21 cellular contexts compared by ENCODE assay signal in the genomic region with DNA sequence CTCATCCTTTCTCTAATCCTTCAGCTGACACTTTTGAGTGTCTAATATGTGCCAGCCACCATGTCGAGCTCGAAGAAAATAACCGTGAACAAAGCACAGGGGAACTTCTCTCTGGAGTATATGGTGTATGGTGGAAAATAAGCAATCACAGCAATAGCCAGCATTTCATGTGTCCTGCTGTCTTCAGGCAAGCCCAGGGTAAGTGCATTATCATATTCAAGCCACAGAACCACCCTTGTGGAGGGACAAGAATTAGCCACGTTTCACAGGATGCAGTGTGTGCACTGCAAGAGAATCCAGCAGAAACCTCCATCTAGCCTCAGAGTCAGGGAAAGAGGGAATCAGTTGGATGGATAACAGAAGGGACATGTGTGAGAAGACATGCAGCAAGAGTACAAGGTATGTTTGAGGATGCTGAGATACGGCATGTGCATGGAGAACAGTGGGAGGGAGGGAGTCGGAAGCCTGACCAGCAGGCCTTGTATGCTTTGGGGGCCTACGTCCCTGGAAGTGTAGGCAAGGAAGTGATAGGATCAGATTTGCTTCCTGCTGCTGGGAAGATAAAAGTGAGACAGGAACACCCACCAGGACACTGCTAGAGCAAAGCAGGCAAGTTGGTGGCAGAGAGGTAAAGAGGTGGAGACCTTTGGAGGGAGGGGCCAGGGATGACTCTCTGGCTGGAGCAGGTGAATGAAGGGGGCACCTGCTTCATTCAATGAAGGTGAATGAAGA. TPM values are rescaled to one million over a fixed set of nuclear protein-coding genes. Genes with fewer than 3 reads are reported as not detected.
A peak's percentile ranks its signal among the peaks of the same experiment; 100 is the strongest.
DNase-seq lines count a peak whose midpoint lies in the region; ATAC-seq and TF ChIP-seq lines count a peak whose summit lies in the region.
"Had no signal": no experiment of that assay in that cellular context is flagged by ENCODE, and none has a peak within 500 bp of the region (broad histone marks: within the 10 kb centered on the region; RNA-seq: fewer than 3 reads in every experiment).

No MANE protein-coding gene starts in this region.

- H3K9me3 Mint-ChIP-seq in H9 (peaks cover 12 to 14% of the 10 kb centered on the region in 2 experiments; a peak in 4 of 5 replicates), chondrocyte (ENCODE audit: low read depth) (peaks cover 24% of the 10 kb centered on the region)

- no peak overlapping the region for H3K18ac ChIP-seq in H9 (ENCODE audit: insufficient read length, low read depth, low read length)

- H3K27me3 Mint-ChIP-seq in H9 (ENCODE audit: low read depth) = peaks cover 85% of the 10 kb centered on the region
- peaks cover 33% of the 10 kb centered on the region for H3K27me3 Mint-ChIP-seq in chondrocyte (ENCODE audit: low read depth)

- peaks cover 4 to 19% of the 10 kb centered on the region in 2 experiments for H3K4me1 Mint-ChIP-seq in H9
- H3K4me1 Mint-ChIP-seq in chondrocyte (ENCODE audit: low read depth) = no peaks in the 10 kb centered on the region

- H3K79me1 ChIP-seq in H9 (ENCODE audit: insufficient read depth, low read depth, low read length, poor library complexity, severe bottlenecking) = no peaks in the 10 kb centered on the region

- H2AK5ac ChIP-seq in H9 (ENCODE audit: insufficient read length, low read length) = no peak overlapping the region

- no peaks in the 10 kb centered on the region for H3K79me2 ChIP-seq in H9 (ENCODE audit: insufficient read depth, low read length)

- no peaks in the 10 kb centered on the region for H3K4me1 ChIP-seq in left ventricle myocardium inferior
- H3K4me1 ChIP-seq in H9 (ENCODE audit: insufficient read depth, low read length) = no peaks in the 10 kb centered on the region
- H3K4me1 ChIP-seq: HAP-1, SJCRH30 had no signal

- H2BK120ac ChIP-seq in H9 (ENCODE audit: low read depth, low read length, poor library complexity, severe bottlenecking) = no peak overlapping the region

- H4K91ac ChIP-seq in H9 (ENCODE audit: insufficient read length, low read depth, low read length) = no peak overlapping the region

- H2BK5ac ChIP-seq in H9 (ENCODE audit: insufficient read length, low read length) = no peak overlapping the region

- H3K4me3 ChIP-seq in left ventricle myocardium inferior = no peak overlapping the region
- H3K4me3 ChIP-seq: HAP-1, MG63, SJCRH30 had no signal

- H2AFZ ChIP-seq in H9 (ENCODE audit: low read length) = no peak overlapping the region

- DNase-seq in Right ventricle myocardium inferior (ENCODE audit: missing footprints) = peak; percentile 14
- no peak for DNase-seq in left ventricle myocardium inferior
- peak; percentile 14 for DNase-seq in H9
- peak; percentile 18 for DNase-seq in chondrocyte (ENCODE audit: low spot score)
- DNase-seq in DMS 273 (lab: John Stamatoyannopoulos, UW; ENCODE audit: unreplicated experiment) = no peak
- no peak for DNase-seq in putamen (ENCODE audit: low spot score)
- no peak for DNase-seq in nucleus accumbens (lab: John Stamatoyannopoulos, UW)
- DNase-seq: ACHN, DND-41, IMR-90, Kasumi-1, MG63, NCI-H1092, NCI-H1436 treated with DMSO at 0.1 percent for 48 hours, NCI-H2029, NCI-H345, NCI-H524 treated with DMSO at 0.1 percent for 48 hours, SJCRH30 had no signal

- ATAC-seq in Right ventricle myocardium inferior = no peak

- no peak overlapping the region for H3K4ac ChIP-seq in H9 (ENCODE audit: low read depth, low read length)

- H3T11ph ChIP-seq in H9 (ENCODE audit: low read length) = no peak overlapping the region

- no peaks in the 10 kb centered on the region for H3K36me3 ChIP-seq in left ventricle myocardium inferior
- H3K36me3 ChIP-seq: HAP-1, MG63, SJCRH30 had no signal

- no peak overlapping the region for H2BK12ac ChIP-seq in H9 (ENCODE audit: insufficient read length, low read depth, low read length)

- H2BK20ac ChIP-seq in H9 (ENCODE audit: low read depth, low read length, poor library complexity, severe bottlenecking) = no peak overlapping the region

- no peak overlapping the region for H4K8ac ChIP-seq in H9 (replicated peaks; ENCODE audit: insufficient read length, low read depth, low read length)

- intact Hi-C loops in Right ventricle myocardium inferior (cut with DNase I) = no loop called here
- intact Hi-C loops in left ventricle myocardium inferior (cut with micrococcal nuclease) = no loop called here

- WGBS in H9 (ENCODE audit: extremely low coverage, insufficient read length, low lambda C conversion rate) = no CpG with 5 or more reads among the region's 7 CpGs

- H3K9ac ChIP-seq in H9 (ENCODE audit: extremely low read depth, insufficient read length, low read length) = no peak overlapping the region

- H3K14ac ChIP-seq in H9 (ENCODE audit: insufficient read depth, low read length) = no peak overlapping the region

- H2BK15ac ChIP-seq in H9 (ENCODE audit: low read depth, low read length) = no peak overlapping the region

- H3K36me3 Mint-ChIP-seq in H9 (ENCODE audit: insufficient read depth in 1 of 3, low read depth in 3 of 3) (peaks cover 0 to 4% (median 0%) of the 10 kb centered on the region in 3 experiments; a peak in 2 of 7 replicates), chondrocyte (ENCODE audit: low read depth) (peaks cover 5% of the 10 kb centered on the region)

- H3K27ac Mint-ChIP-seq in H9 (no peak overlapping the region; a peak in 1 of 7 replicates), chondrocyte (ENCODE audit: unreplicated experiment) (no peak overlapping the region)

- no peak overlapping the region for H4K5ac ChIP-seq in H9 (ENCODE audit: insufficient read length, low read depth, low read length)

- H3K9me3 ChIP-seq in left ventricle myocardium inferior (replicated peaks) = peaks cover 34% of the 10 kb centered on the region
- no peaks in the 10 kb centered on the region for H3K9me3 ChIP-seq in H9 (ENCODE audit: control insufficient read depth, low read depth, low read length)
- H3K9me3 ChIP-seq: MG63, SJCRH30 had no signal

- H3K23me2 ChIP-seq in H9 (ENCODE audit: insufficient read length, low read depth, low read length, poor library complexity, severe bottlenecking) = no peaks in the 10 kb centered on the region

- H3K23ac ChIP-seq in H9 (ENCODE audit: insufficient read length, low read depth, low read length) = no peak overlapping the region

- H3K4me2 ChIP-seq in H9 (ENCODE audit: insufficient read depth, insufficient read length, low read length) = no peak overlapping the region

- H4K20me1 ChIP-seq in H9 (ENCODE audit: control insufficient read depth, insufficient read depth, insufficient read length) = no peaks in the 10 kb centered on the region

- no peak overlapping the region for H3K27ac ChIP-seq in left ventricle myocardium inferior (replicated peaks)
- H3K27ac ChIP-seq in H9 (ENCODE audit: insufficient read length, low read depth, low read length) = no peak overlapping the region
- H3K27ac ChIP-seq: C4-2B, HL-60, SJCRH30 had no signal

- no peak overlapping the region for H3K56ac ChIP-seq in H9 (ENCODE audit: insufficient read length, low read depth, low read length)

- TF ChIP-seq CTCF in left ventricle myocardium inferior (IDR thresholded peaks at IDR 0.05; ENCODE audit: borderline replicate concordance) (no peak), H9 (conservative IDR thresholded peaks at IDR 0.05) (no peak), chondrocyte (IDR thresholded peaks at IDR 0.05) (no peak)

- no peak overlapping the region for H3K4me3 Mint-ChIP-seq in H9
- no peak overlapping the region for H3K4me3 Mint-ChIP-seq in chondrocyte (ENCODE audit: unreplicated experiment)

- peaks cover 10% of the 10 kb centered on the region for H3K27me3 ChIP-seq in left ventricle myocardium inferior (ENCODE audit: low read depth)
- H3K27me3 ChIP-seq in H9 (ENCODE audit: insufficient read depth, low read length) = no peaks in the 10 kb centered on the region
- H3K27me3 ChIP-seq: SJCRH30 had no signal

RNA-seq across cellular contexts. Expression of a gene that starts 14.7 kb away (rescaled TPM):
- total RNA-seq in Right ventricle myocardium inferior (3.1 TPM), left ventricle myocardium inferior (2.9 TPM), H9 (2021) (5.0 and 5.2 TPM in 2 replicates), chondrocyte (3.9 to 4.9 TPM (median 4.5 TPM) in 3 replicates)

Comparison
In these comparisons a context has a peak if more than half of its experiments do, and no peak if none do; other contexts are left out.
1. DNase-seq: peak in Right ventricle myocardium inferior (single experiment), H9 (single experiment) and chondrocyte (single experiment); none in left ventricle myocardium inferior (single experiment), DMS 273 (single experiment), putamen (single experiment) and nucleus accumbens (0 of 56).